In genomic region chrX:40097492-40098263, GRCh38 we compare ENCODE assay signal across 8 cellular contexts. TPM values are rescaled to one million over a fixed set of nuclear protein-coding genes. Genes with fewer than 3 reads are reported as not detected.
DNase-seq lines count a peak whose midpoint lies in the region; ATAC-seq and TF ChIP-seq lines count a peak whose summit lies in the region.

Gene BCOR, minus strand, starts transcription at chrX:40097958. Its CDS starts 20,029 bp downstream, at chrX:40077929.

- TF ChIP-seq POLR2A in GM10847 (IDR thresholded peaks at IDR 0.05; ENCODE audit: extremely low read depth, insufficient read length), result peak; percentile 74
- TF ChIP-seq POLR2A in Raji (IDR thresholded peaks at IDR 0.05; ENCODE audit: insufficient read depth, low read depth, low read length), result peak; percentile 89
- peak in 3 of 4 donors; percentile 63 to 88 (median 80) for TF ChIP-seq POLR2A in upper lobe of left lung (IDR thresholded peaks at IDR 0.05)

- peak within 1 kb of the TSS; percentile 56 to 76 (median 70) for H3K4me3 ChIP-seq in upper lobe of left lung

- no peaks in the 10 kb centered on the region for H3K36me3 Mint-ChIP-seq in osteocyte (ENCODE audit: unreplicated experiment)

- 6% methylated on average over 49 of the region's 100 CpGs; no CpG with 5 or more reads in 1 of the 2 donors for WGBS in upper lobe of left lung, 2 donors

- no peaks in the 10 kb centered on the region for H3K36me3 ChIP-seq in upper lobe of left lung

- no peaks in the 10 kb centered on the region for H3K27me3 Mint-ChIP-seq in osteocyte (ENCODE audit: unreplicated experiment)

- H3K27me3 ChIP-seq in upper lobe of left lung, result peaks cover 0 to 42% (median 0%) of the 10 kb centered on the region in 4 donors

- peak within 1 kb of the TSS; percentile 92 for H3K27ac Mint-ChIP-seq in osteocyte (ENCODE audit: unreplicated experiment)

- no peak for TF ChIP-seq CTCF in osteocyte (IDR thresholded peaks at IDR 0.05)
- peak in 2 of 6 experiments; percentile 16 to 19 for TF ChIP-seq CTCF in upper lobe of left lung (IDR thresholded peaks at IDR 0.05)

- peak in 1 of 4 donors; percentile 19 for TF ChIP-seq EP300 in upper lobe of left lung (IDR thresholded peaks at IDR 0.05)

- H3K9me3 ChIP-seq in upper lobe of left lung, result no peaks in the 10 kb centered on the region

- peak; percentile 39 for DNase-seq in HT-29 (ENCODE audit: low spot score)
- DNase-seq in activated naive CD4-positive, alpha-beta T cell (lab: John Stamatoyannopoulos, UW), result peak; percentile 29 to 69 (median 47)
- DNase-seq in globus pallidus (ENCODE audit: low spot score), result peak; percentile 69
- DNase-seq in osteocyte (ENCODE audit: extremely low spot score, unreplicated experiment), result no peak
- peak; percentile 73 to 93 for DNase-seq in upper lobe of left lung

- peak within 1 kb of the TSS; percentile 91 for H3K4me3 Mint-ChIP-seq in osteocyte (ENCODE audit: unreplicated experiment)

- H3K27ac ChIP-seq in upper lobe of left lung, result peak within 1 kb of the TSS; percentile 84 to 96 (median 93)

- H3K4me1 Mint-ChIP-seq in osteocyte (ENCODE audit: unreplicated experiment), result peaks cover 46% of the 10 kb centered on the region

- H3K9me3 Mint-ChIP-seq in osteocyte (ENCODE audit: unreplicated experiment), result no peaks in the 10 kb centered on the region

- peak; percentile 54 to 62 for ATAC-seq in upper lobe of left lung (ENCODE audit: low FRiP score in 2 of 2)
- no peak for ATAC-seq in GM21423 (IDR thresholded peaks at IDR 0.05; ENCODE audit: unreplicated experiment)

- peaks cover 10 to 68% (median 20%) of the 10 kb centered on the region in 4 donors for H3K4me1 ChIP-seq in upper lobe of left lung

RNA-seq across cellular contexts. Expression of gene BCOR, which starts in this region (rescaled TPM):
- 23.3 and 25.5 TPM in 2 replicates for total RNA-seq in HT-29 (2014; rRNA removed; shearing (Covaris generic))
- total RNA-seq in osteocyte, result 24.1 and 24.8 TPM in 2 replicates
- total RNA-seq in upper lobe of left lung, result 10 to 100 TPM; 17.5 to 40.8 (median 25.6) TPM
